26 cellular contexts compared by ENCODE assay signal in genomic region chr7:134632052-134632451, GRCh38.
"Had no signal": no experiment of that assay in that cellular context is flagged by ENCODE, and none has a peak within 500 bp of the region (broad histone marks: within the 10 kb centered on the region; RNA-seq: fewer than 3 reads in every experiment).

No MANE protein-coding gene starts in this region.

- H3K27ac ChIP-seq: left ventricle myocardium inferior, neural progenitor cell, neutrophil, parathyroid adenoma, psoas muscle, skin epidermis, stomach, testis, thyroid gland, transverse colon, upper lobe of left lung, vagina had no signal

- H3K4me2 ChIP-seq: neural progenitor cell had no signal

- H3K4me1 ChIP-seq: neural progenitor cell, parathyroid adenoma, psoas muscle, transverse colon, vagina had no signal

- H3K36me3 ChIP-seq: left ventricle myocardium inferior, neural progenitor cell, neutrophil, stomach, thyroid gland, transverse colon, upper lobe of left lung, vagina had no signal

- H3K4me3 ChIP-seq: left ventricle myocardium inferior, lung, neural progenitor cell, psoas muscle, skin epidermis, stomach, testis, thyroid gland, transverse colon, upper lobe of left lung, vagina had no signal

- H3K9me3 ChIP-seq: left ventricle myocardium inferior, neutrophil, psoas muscle, stomach, testis, thyroid gland, transverse colon, upper lobe of left lung, vagina had no signal

- H2AFZ ChIP-seq: neural progenitor cell, parathyroid adenoma had no signal

- ATAC-seq: natural killer cell; sciatic nerve; stimulated activated naive B cell treated with anti-CD40 and anti-IgM and Interleukin-4, amounts not matched to agents 10 μg/mL and 1 μg/mL and 100 μg/mL, for 72 hours; stimulated activated naive CD8-positive, alpha-beta T cell treated with anti-CD3 and anti-CD28 coated beads, Interleukin-15, Interleukin-2, amounts not matched to agents 100 U/mL and 50 U/mL, for 24 hours had no signal

- H3K27me3 ChIP-seq: stomach, testis, thyroid gland, transverse colon, upper lobe of left lung, vagina had no signal

- H3K9ac ChIP-seq: neural progenitor cell, parathyroid adenoma had no signal

- H3K79me2 ChIP-seq: parathyroid adenoma had no signal

- DNase-seq: islet precursor cell; left ventricle myocardium inferior; mesendoderm; naive B cell; natural killer cell; nephron progenitor cell; occipital lobe; psoas muscle; stimulated activated CD4-positive, alpha-beta T cell treated with anti-CD3 and anti-CD28 coated beads, Interleukin-12 subunit alpha, Interleukin-12 subunit beta, amount 100 ng/mL, for 4 hours; stimulated activated CD4-positive, alpha-beta T cell treated with anti-CD3 and anti-CD28 coated beads, Interleukin-15, amount 100 ng/mL, for 24 hours; stimulated activated CD4-positive, alpha-beta T cell treated with anti-CD3 and anti-CD28 coated beads, Interleukin-2, amount 100 ng/mL, for 24 hours; stimulated activated CD4-positive, alpha-beta T cell treated with anti-CD3 and anti-CD28 coated beads, Interleukin-4, amount 100 ng/mL, for 1 hour; stimulated activated naive B cell treated with anti-CD40 and anti-IgM and Interleukin-4, amounts not matched to agents 10 μg/mL and 1 μg/mL and 100 μg/mL, for 72 hours; stimulated activated naive CD8-positive, alpha-beta T cell treated with anti-CD3 and anti-CD28 coated beads, Interleukin-15, Interleukin-2, amounts not matched to agents 100 U/mL and 50 U/mL, for 24 hours; stomach; testis; thyroid gland; transverse colon; upper lobe of left lung had no signal
